5 cellular contexts compared by ENCODE assay signal in genomic region chr6:35517978-35518377, GRCh38. TPM values are rescaled to one million over a fixed set of nuclear protein-coding genes. Genes with fewer than 3 reads are reported as not detected.
"Had no signal": no experiment of that assay in that cellular context is flagged by ENCODE, and none has a peak within 500 bp of the region (broad histone marks: within the 10 kb centered on the region; RNA-seq: fewer than 3 reads in every experiment).

No MANE protein-coding gene starts in this region.

RNA-seq across cellular contexts. Expression of gene TULP1, which starts 5.3 kb away (rescaled TPM):
- total RNA-seq: IMR-90; M059J; Right ventricle myocardium superior; SJSA1; T-helper 1 cell treated with Interleukin-12 subunit alpha and Interleukin-12 subunit beta and Interleukin-4 antibody, amounts not matched to agents 30 ng/mL and 1 ng/mL, for 36 hours had no signal
- polyA plus RNA-seq: IMR-90 had no signal
